32 cellular contexts compared by ENCODE assay signal in genomic region chr1:98979463-98979862, GRCh38. TPM values are rescaled to one million over a fixed set of nuclear protein-coding genes. Genes with fewer than 3 reads are reported as not detected.
"Had no signal": no experiment of that assay in that cellular context is flagged by ENCODE, and none has a peak within 500 bp of the region (broad histone marks: within the 10 kb centered on the region; RNA-seq: fewer than 3 reads in every experiment).

No MANE protein-coding gene starts in this region.

- H3K27me3 ChIP-seq: adrenal gland, body of pancreas, brain microvascular endothelial cell, breast epithelium had no signal

- DNase-seq: activated CD4-positive, alpha-beta memory T cell treated with anti-CD3 and anti-CD28 coated beads, Interleukin-2, amount 10 ng/mL, durations not matched to agents 7 days and 5 days; activated CD4-positive, alpha-beta T cell treated with anti-CD3 and anti-CD28 coated beads for 1 hour; activated CD4-positive, alpha-beta T cell treated with anti-CD3 and anti-CD28 coated beads for 36 hours; activated CD4-positive, alpha-beta T cell treated with anti-CD3 and anti-CD28 coated beads for 48 hours; activated CD4-positive, alpha-beta T cell treated with anti-CD3 and anti-CD28 coated beads, Interleukin-2, amount 10 ng/mL, durations not matched to agents 7 days and 5 days; activated CD4-positive, alpha-beta T cell treated with anti-CD3 and anti-CD28 coated beads, Interleukin-2, amount 50 U/mL, for 48 hours; activated CD4-positive, CD25-positive, alpha-beta regulatory T cell; activated CD8-positive, alpha-beta memory T cell treated with anti-CD3 and anti-CD28 coated beads for 24 hours; activated CD8-positive, alpha-beta memory T cell treated with anti-CD3 and anti-CD28 coated beads, Interleukin-2, amount 10 ng/mL, durations not matched to agents 7 days and 5 days; activated CD8-positive, alpha-beta memory T cell treated with anti-CD3 and anti-CD28 coated beads, Interleukin-2, amount 50 U/mL, for 48 hours; activated CD8-positive, alpha-beta T cell treated with anti-CD3 and anti-CD28 coated beads, Interleukin-2, amount 10 ng/mL, durations not matched to agents 7 days and 5 days; activated effector memory CD4-positive, alpha-beta T cell treated with Interleukin-2 at 50 U/mL for 16 hours; activated gamma-delta T cell; activated naive CD4-positive, alpha-beta T cell treated with anti-CD3 and anti-CD28 coated beads for 36 hours; activated naive CD4-positive, alpha-beta T cell treated with anti-CD3 and anti-CD28 coated beads, Interleukin-2, amount 50 U/mL, for 16 hours; activated naive CD8-positive, alpha-beta T cell treated with anti-CD3 and anti-CD28 coated beads for 36 hours; activated T-cell treated with anti-CD3 and anti-CD28 coated beads, Interleukin-2, amount 50 U/mL, for 24 hours; activated T-cell treated with anti-CD3 and anti-CD28 coated beads, Interleukin-2, amount 50 U/mL, for 48 hours; adrenal gland; amniotic stem cell; aorta; body of pancreas; brain microvascular endothelial cell; central memory CD4-positive, alpha-beta T cell; T-helper 2 cell; T-helper 9 cell had no signal

- H3K36me3 ChIP-seq: adrenal gland, brain microvascular endothelial cell, breast epithelium had no signal

- H3K4me1 ChIP-seq: adrenal gland, body of pancreas, breast epithelium had no signal

- ATAC-seq: activated CD4-positive, alpha-beta T cell treated with anti-CD3 and anti-CD28 coated beads for 36 hours; activated CD4-positive, CD25-positive, alpha-beta regulatory T cell treated with anti-CD3 and anti-CD28 coated beads, Interleukin-2, amount 50 U/mL, for 24 hours; activated CD8-positive, alpha-beta memory T cell treated with anti-CD3 and anti-CD28 coated beads, Interleukin-2, amount 10 ng/mL, durations not matched to agents 7 days and 5 days; activated CD8-positive, alpha-beta T cell treated with anti-CD3 and anti-CD28 coated beads, Interleukin-2, amount 10 ng/mL, durations not matched to agents 7 days and 5 days; activated naive CD4-positive, alpha-beta T cell treated with anti-CD3 and anti-CD28 coated beads, Interleukin-2, amount 50 U/mL, for 72 hours; body of pancreas had no signal

- H3K9me3 ChIP-seq: adrenal gland, body of pancreas, breast epithelium had no signal

- H3K4me3 ChIP-seq: adrenal gland, body of pancreas, breast epithelium had no signal

- H3K27ac ChIP-seq: adrenal gland, body of pancreas, brain microvascular endothelial cell, breast epithelium, VCaP had no signal

RNA-seq across cellular contexts. Expression of gene PLPPR5, which starts 25.2 kb away (rescaled TPM):
- total RNA-seq: activated CD4-positive, alpha-beta memory T cell treated with anti-CD3 and anti-CD28 coated beads, Interleukin-2, amount 10 ng/mL, durations not matched to agents 7 days and 5 days; activated CD4-positive, alpha-beta T cell treated with anti-CD3 and anti-CD28 coated beads for 36 hours; activated CD4-positive, alpha-beta T cell treated with anti-CD3 and anti-CD28 coated beads, Interleukin-2, amount 10 ng/mL, durations not matched to agents 7 days and 5 days; activated CD8-positive, alpha-beta memory T cell treated with anti-CD3 and anti-CD28 coated beads, Interleukin-2, amount 10 ng/mL, durations not matched to agents 7 days and 5 days; activated CD8-positive, alpha-beta T cell treated with anti-CD3 and anti-CD28 coated beads, Interleukin-2, amount 10 ng/mL, durations not matched to agents 7 days and 5 days; activated naive CD4-positive, alpha-beta T cell treated with anti-CD3 and anti-CD28 coated beads for 36 hours; activated naive CD4-positive, alpha-beta T cell treated with anti-CD3 and anti-CD28 coated beads, Interleukin-2, amount 50 U/mL, for 72 hours; activated naive CD8-positive, alpha-beta T cell treated with anti-CD3 and anti-CD28 coated beads for 36 hours; activated T-helper 2 cell treated with anti-CD3 and anti-CD28 coated beads, Interferon-gamma antibody, Interleukin-2, Interleukin-4, amounts not matched to agents 10 μg/mL and 5 μg/mL and 100 μg/mL, durations not matched to agents 14 hours and 24 hours and 36 hours; aorta; breast epithelium; cardiac septum had no signal
- polyA plus RNA-seq: aorta had no signal
